In the genomic region with DNA sequence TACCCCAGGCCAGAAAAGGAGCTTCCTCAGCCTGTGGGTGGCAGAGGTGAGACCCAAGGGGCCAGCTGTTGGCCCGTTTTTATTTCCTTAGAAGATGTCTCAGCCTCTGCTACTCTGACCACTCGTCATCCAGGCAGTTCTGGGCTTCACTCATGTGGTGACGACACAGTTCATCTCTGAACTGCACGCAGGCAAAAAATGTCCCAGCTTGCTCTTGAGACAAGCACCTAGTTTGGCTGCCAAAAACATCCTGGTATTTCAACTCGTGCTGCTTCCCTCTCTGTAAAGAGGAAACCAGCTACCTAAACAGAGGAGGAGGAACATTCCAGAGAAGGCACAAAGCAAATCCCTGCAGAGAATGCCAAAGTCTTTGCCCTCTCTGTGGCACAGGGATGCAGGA, we compare ENCODE assay signal across 10 cellular contexts.
DNase-seq lines count a peak whose midpoint lies in the region; ATAC-seq and TF ChIP-seq lines count a peak whose summit lies in the region.
"Had no signal": no experiment of that assay in that cellular context is flagged by ENCODE, and none has a peak within 500 bp of the region (broad histone marks: within the 10 kb centered on the region; RNA-seq: fewer than 3 reads in every experiment).

No MANE protein-coding gene starts in this region.

- peak overlapping the region in 1 of 2 donors; percentile 25 for H3K4me3 Mint-ChIP-seq in activated T-cell treated with anti-CD3 and anti-CD28 coated beads, Interleukin-2, amount 50 U/mL, for 72 hours
- H3K4me3 Mint-ChIP-seq in activated T-cell treated with anti-CD3 and anti-CD28 coated beads, Interleukin-2, amount 50 U/mL, for 4 hours, result no peak overlapping the region
- no peak overlapping the region for H3K4me3 Mint-ChIP-seq in activated CD8-positive, alpha-beta T cell treated with anti-CD3 and anti-CD28 coated beads, Interleukin-2, amount 10 ng/mL, durations not matched to agents 7 days and 5 days
- H3K4me3 Mint-ChIP-seq in immature natural killer cell, result peak overlapping the region; percentile 51 to 88 (median 72)

- peaks cover 86% of the 10 kb centered on the region for H3K4me1 Mint-ChIP-seq in activated T-cell treated with anti-CD3 and anti-CD28 coated beads, Interleukin-2, amount 50 U/mL, for 72 hours (ENCODE audit: low read depth)
- peaks cover 86% of the 10 kb centered on the region for H3K4me1 Mint-ChIP-seq in activated T-cell treated with anti-CD3 and anti-CD28 coated beads, Interleukin-2, amount 50 U/mL, for 4 hours (ENCODE audit: low read depth)
- peaks cover 94% of the 10 kb centered on the region for H3K4me1 Mint-ChIP-seq in activated CD8-positive, alpha-beta T cell treated with anti-CD3 and anti-CD28 coated beads, Interleukin-2, amount 10 ng/mL, durations not matched to agents 7 days and 5 days (ENCODE audit: low read depth)
- peaks cover 93 to 94% of the 10 kb centered on the region in 2 donors for H3K4me1 Mint-ChIP-seq in immature natural killer cell

- H3K9me3 ChIP-seq in thyroid gland, result no peaks in the 10 kb centered on the region

- peak overlapping the region; percentile 70 to 91 (median 85) for H3K27ac ChIP-seq in thyroid gland

- no peaks in the 10 kb centered on the region for H3K36me3 ChIP-seq in thyroid gland

- peak; percentile 34 to 37 for DNase-seq in activated T-cell treated with anti-CD3 and anti-CD28 coated beads, Interleukin-2, amount 50 U/mL, for 72 hours
- DNase-seq in activated T-cell treated with anti-CD3 and anti-CD28 coated beads, Interleukin-2, amount 50 U/mL, for 4 hours, result no peak
- DNase-seq in activated CD8-positive, alpha-beta T cell treated with anti-CD3 and anti-CD28 coated beads, Interleukin-2, amount 10 ng/mL, durations not matched to agents 7 days and 5 days, result no peak
- DNase-seq in immature natural killer cell, result peak; percentile 51 to 68 (median 54)
- peak; percentile 87 to 89 for DNase-seq in thyroid gland
- no peak for DNase-seq in NCI-H1417 treated with DMSO at 0.1 percent for 48 hours (lab: John Stamatoyannopoulos, UW)
- no peak for DNase-seq in SHP77 treated with DMSO at 0.1 percent for 48 hours (lab: John Stamatoyannopoulos, UW)
- DNase-seq: erythroblast had no signal

- 5 to 6% methylated on average over 5 of the region's 5 CpGs for WGBS in thyroid gland, 2 donors

- CTCF ChIA-PET in activated CD8-positive, alpha-beta T cell treated with anti-CD3 and anti-CD28 coated beads, Interleukin-2, amount 10 ng/mL, durations not matched to agents 7 days and 5 days (lab: Charles Lee), result interaction anchor here (0.8 to 9.9 kb wide), 7 partner anchors 14 to 129 kb away, joined by 3 to 142 read pairs (median 5); no protein-coding TSS in a partner anchor

- peak; percentile 57 to 72 for ATAC-seq in activated T-cell treated with anti-CD3 and anti-CD28 coated beads, Interleukin-2, amount 50 U/mL, for 72 hours (replicated peaks in 1 of 2)
- no peak for ATAC-seq in activated T-cell treated with anti-CD3 and anti-CD28 coated beads, Interleukin-2, amount 50 U/mL, for 4 hours
- no peak for ATAC-seq in activated CD8-positive, alpha-beta T cell treated with anti-CD3 and anti-CD28 coated beads, Interleukin-2, amount 10 ng/mL, durations not matched to agents 7 days and 5 days
- no peak for ATAC-seq in HG02678 (IDR thresholded peaks at IDR 0.05; ENCODE audit: unreplicated experiment)
- ATAC-seq: left colon had no signal

- peak overlapping the region; percentile 9 for H3K27ac Mint-ChIP-seq in activated T-cell treated with anti-CD3 and anti-CD28 coated beads, Interleukin-2, amount 50 U/mL, for 72 hours
- H3K27ac Mint-ChIP-seq in activated CD8-positive, alpha-beta T cell treated with anti-CD3 and anti-CD28 coated beads, Interleukin-2, amount 10 ng/mL, durations not matched to agents 7 days and 5 days, result peak overlapping the region; percentile 88
- peak overlapping the region; percentile 66 to 100 (median 97) for H3K27ac Mint-ChIP-seq in immature natural killer cell

- H3K4me1 ChIP-seq in thyroid gland, result peaks cover 14 to 25% of the 10 kb centered on the region in 2 donors

- no peak overlapping the region for H3K4me3 ChIP-seq in thyroid gland (replicated peaks in 1 of 3)

- no peak for TF ChIP-seq POLR2A in thyroid gland (IDR thresholded peaks at IDR 0.05)

- no peak for TF ChIP-seq CTCF in thyroid gland (IDR thresholded peaks at IDR 0.05)

- no peaks in the 10 kb centered on the region for H3K27me3 ChIP-seq in thyroid gland

- intact Hi-C loops in thyroid gland (cut with DNase I), result no loop called here

- H3K27me3 Mint-ChIP-seq in activated T-cell treated with anti-CD3 and anti-CD28 coated beads, Interleukin-2, amount 50 U/mL, for 72 hours (ENCODE audit: low read depth), result no peaks in the 10 kb centered on the region
- no peaks in the 10 kb centered on the region for H3K27me3 Mint-ChIP-seq in activated T-cell treated with anti-CD3 and anti-CD28 coated beads, Interleukin-2, amount 50 U/mL, for 4 hours (ENCODE audit: low read depth)
- H3K27me3 Mint-ChIP-seq in activated CD8-positive, alpha-beta T cell treated with anti-CD3 and anti-CD28 coated beads, Interleukin-2, amount 10 ng/mL, durations not matched to agents 7 days and 5 days (ENCODE audit: low read depth), result no peaks in the 10 kb centered on the region
- peaks cover 20 to 21% (median 21%) of the 10 kb centered on the region in 3 donors for H3K27me3 Mint-ChIP-seq in immature natural killer cell (ENCODE audit: low read depth in 3 of 3)

- no peaks in the 10 kb centered on the region for H3K9me3 Mint-ChIP-seq in activated T-cell treated with anti-CD3 and anti-CD28 coated beads, Interleukin-2, amount 50 U/mL, for 72 hours
- H3K9me3 Mint-ChIP-seq in activated T-cell treated with anti-CD3 and anti-CD28 coated beads, Interleukin-2, amount 50 U/mL, for 4 hours, result no peaks in the 10 kb centered on the region
- no peaks in the 10 kb centered on the region for H3K9me3 Mint-ChIP-seq in activated CD8-positive, alpha-beta T cell treated with anti-CD3 and anti-CD28 coated beads, Interleukin-2, amount 10 ng/mL, durations not matched to agents 7 days and 5 days (ENCODE audit: insufficient read depth)
- H3K9me3 Mint-ChIP-seq in immature natural killer cell, result no peaks in the 10 kb centered on the region

- H3K36me3 Mint-ChIP-seq in activated T-cell treated with anti-CD3 and anti-CD28 coated beads, Interleukin-2, amount 50 U/mL, for 72 hours (ENCODE audit: insufficient read depth in 2 of 2), result no peaks in the 10 kb centered on the region
- H3K36me3 Mint-ChIP-seq in activated T-cell treated with anti-CD3 and anti-CD28 coated beads, Interleukin-2, amount 50 U/mL, for 4 hours (ENCODE audit: insufficient read depth), result peaks cover 5% of the 10 kb centered on the region
- H3K36me3 Mint-ChIP-seq in activated CD8-positive, alpha-beta T cell treated with anti-CD3 and anti-CD28 coated beads, Interleukin-2, amount 10 ng/mL, durations not matched to agents 7 days and 5 days (ENCODE audit: low read depth), result peaks cover 62% of the 10 kb centered on the region
- H3K36me3 Mint-ChIP-seq in immature natural killer cell, result peaks cover 0 to 4% (median 0%) of the 10 kb centered on the region in 3 donors

- POLR2A ChIA-PET in activated CD8-positive, alpha-beta T cell treated with anti-CD3 and anti-CD28 coated beads, Interleukin-2, amount 10 ng/mL, durations not matched to agents 7 days and 5 days (lab: Charles Lee), result interaction anchor here (0.5 to 4.1 kb wide), 5 partner anchors 21 to 134 kb away, joined by 3 to 49 read pairs (median 3); no protein-coding TSS in a partner anchor

Comparison
In these comparisons a context has a peak if more than half of its experiments do, and no peak if none do; other contexts are left out.
1. ATAC-seq: peak in activated T-cell treated with anti-CD3 and anti-CD28 coated beads, Interleukin-2, amount 50 U/mL, for 72 hours (2 of 2); none in activated T-cell treated with anti-CD3 and anti-CD28 coated beads, Interleukin-2, amount 50 U/mL, for 4 hours (0 of 2), activated CD8-positive, alpha-beta T cell treated with anti-CD3 and anti-CD28 coated beads, Interleukin-2, amount 10 ng/mL, durations not matched to agents 7 days and 5 days (single experiment) and HG02678 (single experiment).
2. DNase-seq: peak in activated T-cell treated with anti-CD3 and anti-CD28 coated beads, Interleukin-2, amount 50 U/mL, for 72 hours (2 of 2), immature natural killer cell (3 of 3) and thyroid gland (2 of 2); none in activated T-cell treated with anti-CD3 and anti-CD28 coated beads, Interleukin-2, amount 50 U/mL, for 4 hours (single experiment), activated CD8-positive, alpha-beta T cell treated with anti-CD3 and anti-CD28 coated beads, Interleukin-2, amount 10 ng/mL, durations not matched to agents 7 days and 5 days (single experiment), NCI-H1417 treated with DMSO at 0.1 percent for 48 hours (single experiment) and SHP77 treated with DMSO at 0.1 percent for 48 hours (single experiment).
3. H3K27ac Mint-ChIP-seq: peak in every context shown above with its lines; median percentile 97 in immature natural killer cell; 88 in activated CD8-positive, alpha-beta T cell treated with anti-CD3 and anti-CD28 coated beads, Interleukin-2, amount 10 ng/mL, durations not matched to agents 7 days and 5 days; 9 in activated T-cell treated with anti-CD3 and anti-CD28 coated beads, Interleukin-2, amount 50 U/mL, for 72 hours.
4. H3K4me3 Mint-ChIP-seq: peak in immature natural killer cell (5 of 5); none in activated T-cell treated with anti-CD3 and anti-CD28 coated beads, Interleukin-2, amount 50 U/mL, for 4 hours (single experiment) and activated CD8-positive, alpha-beta T cell treated with anti-CD3 and anti-CD28 coated beads, Interleukin-2, amount 10 ng/mL, durations not matched to agents 7 days and 5 days (single experiment).